In the genomic region with DNA sequence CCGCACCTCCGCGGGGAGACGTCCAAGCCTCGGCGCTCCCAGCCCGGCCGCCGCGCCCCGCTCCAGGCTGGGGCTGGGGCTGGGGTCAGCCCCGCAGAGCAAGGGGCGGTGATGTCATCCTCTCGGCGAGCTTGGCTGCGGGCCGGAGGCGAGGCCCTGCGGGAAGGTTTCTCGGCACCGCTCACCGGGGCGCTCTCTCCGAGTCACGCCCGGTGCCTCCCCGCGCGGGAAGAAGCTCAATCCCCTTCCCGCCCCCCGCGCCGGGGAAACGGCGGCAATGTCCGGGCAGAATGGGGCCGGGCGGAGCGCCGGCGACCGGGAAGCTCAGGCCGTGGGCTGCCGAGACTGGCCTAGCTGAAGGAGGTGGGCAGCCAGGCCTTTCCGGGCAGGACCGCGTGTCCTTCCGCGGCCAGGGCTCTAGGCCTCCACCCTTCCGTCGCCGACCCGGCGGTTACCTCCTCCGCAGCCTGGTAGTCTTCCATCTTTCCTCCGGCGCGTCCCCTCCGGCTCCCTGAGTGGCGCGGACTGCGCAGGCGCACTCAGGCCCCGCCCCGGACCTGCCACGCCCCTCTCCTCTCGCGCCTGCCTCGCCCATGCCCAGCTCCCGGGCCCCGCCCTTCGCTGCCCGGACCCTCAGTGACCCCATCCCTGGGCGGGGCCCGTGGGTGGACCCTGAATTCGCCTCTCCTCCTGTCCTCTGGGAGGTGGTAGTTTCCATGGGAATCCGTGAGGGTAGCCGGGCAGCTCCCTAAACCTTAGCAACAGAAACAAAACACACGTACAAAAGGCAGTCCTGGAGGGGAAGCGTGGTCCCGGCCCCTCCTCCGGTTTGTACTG, we compare ENCODE assay signal across 9 cellular contexts. TPM values are rescaled to one million over a fixed set of nuclear protein-coding genes. Genes with fewer than 3 reads are reported as not detected.
A peak's percentile ranks its signal among the peaks of the same experiment; 100 is the strongest.
DNase-seq lines count a peak whose midpoint lies in the region; ATAC-seq, FAIRE-seq and TF ChIP-seq lines count a peak whose summit lies in the region.
"Had no signal": no experiment of that assay in that cellular context is flagged by ENCODE, and none has a peak within 500 bp of the region (broad histone marks: within the 10 kb centered on the region; RNA-seq: fewer than 3 reads in every experiment).

A gene (minus strand): TSS at position 517 of the 837 bp plus-strand sequence. CDS start 35 bp downstream, at position 482.

- intact Hi-C loops in kidney (cut with DNase I), result no loop called here

- H3K9me3 ChIP-seq in kidney (ENCODE audit: control insufficient read depth in 1 of 2, low read length in 2 of 2), result no peaks in the 10 kb centered on the region

- peak within 1 kb of the TSS; percentile 86 to 90 for H3K9ac ChIP-seq in kidney (ENCODE audit: low read length in 2 of 2)

- H3K4me3 ChIP-seq in AG09309 (ENCODE audit: control insufficient read depth, low read depth, low read length) (peak within 1 kb of the TSS; percentile 53), kidney (ENCODE audit: low read length in 2 of 2) (peak within 1 kb of the TSS; percentile 76 to 84)

- TF ChIP-seq CTCF in AG09309 (IDR thresholded peaks at IDR 0.05; ENCODE audit: control insufficient read depth, insufficient read depth, low read depth, low read length, missing control alignments) (no peak), kidney (IDR thresholded peaks at IDR 0.05; ENCODE audit: borderline replicate concordance, extremely low read depth, insufficient read depth) (no peak)

- H3K4me1 ChIP-seq in kidney (ENCODE audit: control insufficient read depth in 1 of 2, insufficient read depth in 1 of 2, low read depth in 1 of 2, low read length in 2 of 2), result peaks cover 18 to 26% of the 10 kb centered on the region in 2 donors

- no peak for FAIRE-seq in kidney (lab: Jason Lieb, UNC)
- FAIRE-seq: TTC549 had no signal

- peaks cover 0 to 4% of the 10 kb centered on the region in 2 donors for H3K36me3 ChIP-seq in kidney (ENCODE audit: control insufficient read depth in 1 of 2, insufficient read depth in 2 of 2, low read length in 2 of 2)

- peak within 1 kb of the TSS; percentile 94 to 97 for H3K27ac ChIP-seq in kidney (ENCODE audit: low read depth in 2 of 2, low read length in 2 of 2)

- DNase-seq in AG09309 (ENCODE audit: low read depth) (no peak), NCI-H345 treated with DMSO at 0.1 percent for 48 hours (lab: John Stamatoyannopoulos, UW; ENCODE audit: unreplicated experiment) (peak; percentile 85), cerebellum (ENCODE audit: low spot score) (peak; percentile 94), kidney (peak; percentile 98)
- DNase-seq in activated CD4-positive, alpha-beta T cell treated with anti-CD3 and anti-CD28 coated beads for 1 hour, result peak; percentile 83
- DNase-seq in stimulated activated CD4-positive, alpha-beta T cell treated with anti-CD3 and anti-CD28 coated beads, Interleukin-15, amount 100 ng/mL, for 24 hours, result peak; percentile 92

- ATAC-seq in GM18907 (IDR thresholded peaks at IDR 0.05; ENCODE audit: unreplicated experiment), result peak; percentile 57
- peak; percentile 47 for ATAC-seq in HG03139 (IDR thresholded peaks at IDR 0.05; ENCODE audit: unreplicated experiment)

RNA-seq across cellular contexts. Expression of the gene that starts here (rescaled TPM):
- total RNA-seq in cerebellum (61.2 TPM), kidney (145 TPM)
- 406 TPM for polyA plus RNA-seq in kidney (ENCODE audit: insufficient read depth, low read depth, low replicate concordance)
